In the genomic region with DNA sequence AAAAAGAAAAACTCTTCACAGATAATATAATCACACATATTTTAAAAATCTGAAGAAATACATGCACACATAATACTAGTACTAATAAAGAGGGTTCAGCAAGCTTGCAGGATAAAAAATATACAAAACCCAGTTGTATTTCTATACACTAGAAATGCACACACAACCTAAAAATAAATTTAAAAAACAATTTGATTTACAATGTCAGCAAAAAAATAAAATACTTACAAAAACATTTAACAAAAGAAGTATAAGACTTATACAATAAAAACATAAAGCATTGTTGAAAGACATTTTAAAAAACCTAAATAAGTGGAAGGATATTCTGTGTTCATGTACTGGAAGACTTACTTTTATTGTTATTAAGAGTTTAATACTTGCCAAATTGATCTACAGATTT, we compare ENCODE assay signal across 21 cellular contexts.
"Had no signal": no experiment of that assay in that cellular context is flagged by ENCODE, and none has a peak within 500 bp of the region (broad histone marks: within the 10 kb centered on the region; RNA-seq: fewer than 3 reads in every experiment).

No MANE protein-coding gene starts in this region.

- H3K4me2 ChIP-seq: KMS-11 had no signal

- DNase-seq: Kasumi-1; MM.1S; NCI-H1092 treated with DMSO at 0.1 percent for 48 hours; NCI-H1436; NCI-H187; NCI-H2029; NCI-H2081 treated with DMSO at 0.1 percent for 48 hours; NCI-H2171; NCI-H226; NCI-H446; NCI-H510A; NCI-H524 treated with DMSO at 0.1 percent for 48 hours; NCI-H69; NCI-H774; NK-92 treated with Interleukin-12 subunit alpha and Interleukin-12 subunit beta, amount 100 ng/mL, for 24 hours; PC-3; SHP77 had no signal

- H3K9ac ChIP-seq: KMS-11 had no signal

- ATAC-seq: Panc1, PC-3, SK-N-SH treated with all-trans-retinoic acid at 6 μM for 48 hours had no signal

- H3K27ac ChIP-seq: KMS-11, RWPE1 had no signal
